9 cellular contexts compared by ENCODE assay signal in genomic region chr11:125451400-125452124, GRCh38. TPM values are rescaled to one million over a fixed set of nuclear protein-coding genes. Genes with fewer than 3 reads are reported as not detected.
DNase-seq lines count a peak whose midpoint lies in the region; ATAC-seq and TF ChIP-seq lines count a peak whose summit lies in the region.
"Had no signal": no experiment of that assay in that cellular context is flagged by ENCODE, and none has a peak within 500 bp of the region (broad histone marks: within the 10 kb centered on the region; RNA-seq: fewer than 3 reads in every experiment).

No MANE protein-coding gene starts in this region.

- no peak for TF ChIP-seq CTCF in activated CD8-positive, alpha-beta T cell treated with anti-CD3 and anti-CD28 coated beads for 36 hours (IDR thresholded peaks at IDR 0.05)
- no peak for TF ChIP-seq CTCF in MM.1S (IDR thresholded peaks at IDR 0.05; ENCODE audit: low read length)
- TF ChIP-seq CTCF in coronary artery (IDR thresholded peaks at IDR 0.05): no peak
- TF ChIP-seq CTCF in PC-9 (conservative IDR thresholded peaks at IDR 0.05): no peak

- H3K36me3 ChIP-seq in MM.1S (replicated peaks; ENCODE audit: insufficient read depth, low read length) (no peaks in the 10 kb centered on the region), mesendoderm (ENCODE audit: control insufficient read depth, insufficient read depth, low read length) (no peaks in the 10 kb centered on the region), PC-9 (ENCODE audit: low read depth) (no peaks in the 10 kb centered on the region)
- H3K36me3 ChIP-seq: neutrophil had no signal

- no peaks in the 10 kb centered on the region for H3K79me1 ChIP-seq in mesendoderm (ENCODE audit: low read length)

- no peak overlapping the region for H3K56ac ChIP-seq in mesendoderm (ENCODE audit: low read length)

- H3K27me3 Mint-ChIP-seq in activated CD8-positive, alpha-beta T cell treated with anti-CD3 and anti-CD28 coated beads for 36 hours: no peaks in the 10 kb centered on the region
- no peaks in the 10 kb centered on the region for H3K27me3 Mint-ChIP-seq in activated CD8-positive, alpha-beta T cell treated with anti-CD3 and anti-CD28 coated beads, Interleukin-2, amount 10 ng/mL, durations not matched to agents 7 days and 5 days (ENCODE audit: low read depth)

- no peak overlapping the region for H3K27ac Mint-ChIP-seq in activated CD8-positive, alpha-beta T cell treated with anti-CD3 and anti-CD28 coated beads for 36 hours
- H3K27ac Mint-ChIP-seq in activated CD8-positive, alpha-beta T cell treated with anti-CD3 and anti-CD28 coated beads, Interleukin-2, amount 10 ng/mL, durations not matched to agents 7 days and 5 days: no peak overlapping the region

- H3K4me1 ChIP-seq in MM.1S (ENCODE audit: low read length): no peaks in the 10 kb centered on the region
- no peaks in the 10 kb centered on the region for H3K4me1 ChIP-seq in mesendoderm (ENCODE audit: control insufficient read depth, low read depth, low read length)
- no peaks in the 10 kb centered on the region for H3K4me1 ChIP-seq in PC-9 (replicated peaks; ENCODE audit: insufficient read depth)

- no CpG with 5 or more reads among the region's 10 CpGs for WGBS in mesendoderm (ENCODE audit: extremely low coverage, insufficient coverage, low lambda C conversion rate)

- POLR2A ChIA-PET in activated CD8-positive, alpha-beta T cell treated with anti-CD3 and anti-CD28 coated beads for 36 hours (lab: Charles Lee): no interaction called here
- POLR2A ChIA-PET in activated CD8-positive, alpha-beta T cell treated with anti-CD3 and anti-CD28 coated beads, Interleukin-2, amount 10 ng/mL, durations not matched to agents 7 days and 5 days (lab: Charles Lee): no interaction called here
- POLR2A ChIA-PET in PC-9 (lab: Charles Lee; ENCODE audit: unreplicated experiment): no interaction called here

- H3K23ac ChIP-seq in mesendoderm (ENCODE audit: low read length): no peak overlapping the region

- no peaks in the 10 kb centered on the region for H3K9me3 ChIP-seq in MM.1S (replicated peaks; ENCODE audit: insufficient read depth, low read length)
- no peaks in the 10 kb centered on the region for H3K9me3 ChIP-seq in PC-9 (ENCODE audit: insufficient read depth, low read depth)
- H3K9me3 ChIP-seq: neutrophil had no signal

- ATAC-seq in activated CD8-positive, alpha-beta T cell treated with anti-CD3 and anti-CD28 coated beads for 36 hours: no peak
- no peak for ATAC-seq in activated CD8-positive, alpha-beta T cell treated with anti-CD3 and anti-CD28 coated beads, Interleukin-2, amount 10 ng/mL, durations not matched to agents 7 days and 5 days
- ATAC-seq in HG03280 (IDR thresholded peaks at IDR 0.05; ENCODE audit: unreplicated experiment): no peak

- H3K27ac ChIP-seq in MM.1S (ENCODE audit: low read length) (no peak overlapping the region), coronary artery (peak overlapping the region; percentile 60 to 78), mesendoderm (ENCODE audit: low read depth, low read length) (no peak overlapping the region), PC-9 (no peak overlapping the region)
- H3K27ac ChIP-seq: neutrophil had no signal

- H3K4ac ChIP-seq in mesendoderm (ENCODE audit: low read depth, low read length): no peak overlapping the region

- peak; percentile 13 for DNase-seq in activated CD8-positive, alpha-beta T cell treated with anti-CD3 and anti-CD28 coated beads for 36 hours
- no peak for DNase-seq in activated CD8-positive, alpha-beta T cell treated with anti-CD3 and anti-CD28 coated beads, Interleukin-2, amount 10 ng/mL, durations not matched to agents 7 days and 5 days
- DNase-seq in MM.1S: peak; percentile 19
- DNase-seq in coronary artery (ENCODE audit: low spot score): peak; percentile 78
- DNase-seq in mesendoderm: peak; percentile 89
- no peak for DNase-seq in NK-92 (lab: John Stamatoyannopoulos, UW; ENCODE audit: unreplicated experiment)
- no peak for DNase-seq in PC-9

- no peak overlapping the region for H3K9ac ChIP-seq in MM.1S (ENCODE audit: low read length)
- H3K9ac ChIP-seq in mesendoderm (ENCODE audit: low read length): no peak overlapping the region

- H2AK5ac ChIP-seq in mesendoderm (ENCODE audit: low read length): no peak overlapping the region

- no peaks in the 10 kb centered on the region for H3K79me2 ChIP-seq in MM.1S (ENCODE audit: low read length)
- no peaks in the 10 kb centered on the region for H3K79me2 ChIP-seq in mesendoderm (ENCODE audit: control insufficient read depth, insufficient read depth, low read length)
- H3K79me2 ChIP-seq in PC-9 (ENCODE audit: low read depth): no peaks in the 10 kb centered on the region

- no peak overlapping the region for H2BK120ac ChIP-seq in mesendoderm (ENCODE audit: low read depth, low read length)

- no peak overlapping the region for H2BK15ac ChIP-seq in mesendoderm (replicated peaks; ENCODE audit: low read depth)

- H3K36me3 Mint-ChIP-seq in activated CD8-positive, alpha-beta T cell treated with anti-CD3 and anti-CD28 coated beads for 36 hours (ENCODE audit: low read depth): no peaks in the 10 kb centered on the region
- H3K36me3 Mint-ChIP-seq in activated CD8-positive, alpha-beta T cell treated with anti-CD3 and anti-CD28 coated beads, Interleukin-2, amount 10 ng/mL, durations not matched to agents 7 days and 5 days (ENCODE audit: low read depth): no peaks in the 10 kb centered on the region

- H3K18ac ChIP-seq in mesendoderm (ENCODE audit: low read length): peak overlapping the region; percentile 34

- CTCF ChIA-PET in activated CD8-positive, alpha-beta T cell treated with anti-CD3 and anti-CD28 coated beads for 36 hours (lab: Charles Lee): interaction anchor here (0.8 to 2.0 kb wide), 7 partner anchors 10 to 43 kb away, joined by 3 to 11 read pairs (median 4); no protein-coding TSS in a partner anchor
- CTCF ChIA-PET in activated CD8-positive, alpha-beta T cell treated with anti-CD3 and anti-CD28 coated beads, Interleukin-2, amount 10 ng/mL, durations not matched to agents 7 days and 5 days (lab: Charles Lee): interaction anchor here (1.1 to 2.6 kb wide), 7 partner anchors 10 to 118 kb away, joined by 3 to 19 read pairs (median 6); partner anchors contain the start of gene EI24
- CTCF ChIA-PET in PC-9 (lab: Charles Lee): interaction anchor here (0.5 kb wide), 1 partner anchor 587 kb away, joined by 4 read pairs; no protein-coding TSS in a partner anchor

- H3K9me3 Mint-ChIP-seq in activated CD8-positive, alpha-beta T cell treated with anti-CD3 and anti-CD28 coated beads for 36 hours: no peaks in the 10 kb centered on the region
- H3K9me3 Mint-ChIP-seq in activated CD8-positive, alpha-beta T cell treated with anti-CD3 and anti-CD28 coated beads, Interleukin-2, amount 10 ng/mL, durations not matched to agents 7 days and 5 days (ENCODE audit: insufficient read depth): no peaks in the 10 kb centered on the region

- H3K4me2 ChIP-seq in MM.1S (ENCODE audit: low read depth, low read length) (peak overlapping the region; percentile 15; the same call in 1 of the 2 replicates), mesendoderm (ENCODE audit: low read length) (no peak overlapping the region), PC-9 (no peak overlapping the region)

- no peak overlapping the region for H4K5ac ChIP-seq in mesendoderm (ENCODE audit: low read length)

- BruUV-seq in PC-9 (replicated peaks; lab: Mats Ljungman, UMichigan): no TSS peak

- peaks cover 6% of the 10 kb centered on the region for H3K4me1 Mint-ChIP-seq in activated CD8-positive, alpha-beta T cell treated with anti-CD3 and anti-CD28 coated beads for 36 hours (ENCODE audit: low read depth)
- H3K4me1 Mint-ChIP-seq in activated CD8-positive, alpha-beta T cell treated with anti-CD3 and anti-CD28 coated beads, Interleukin-2, amount 10 ng/mL, durations not matched to agents 7 days and 5 days (ENCODE audit: low read depth): peaks cover 3% of the 10 kb centered on the region

- H2AFZ ChIP-seq in MM.1S (ENCODE audit: low read length) (peak overlapping the region; percentile 21), PC-9 (no peak overlapping the region)

- H3K9me2 ChIP-seq in MM.1S (replicated peaks; ENCODE audit: insufficient read depth, low read length): no peaks in the 10 kb centered on the region
- no peaks in the 10 kb centered on the region for H3K9me2 ChIP-seq in PC-9 (ENCODE audit: insufficient read depth)

- H3K27me3 ChIP-seq in MM.1S (replicated peaks; ENCODE audit: insufficient read depth, low read length) (no peaks in the 10 kb centered on the region), mesendoderm (ENCODE audit: insufficient read depth, low read length, poor library complexity) (no peaks in the 10 kb centered on the region), PC-9 (ENCODE audit: insufficient read depth, low read depth) (no peaks in the 10 kb centered on the region)
- H3K27me3 ChIP-seq: neutrophil had no signal

- no peak overlapping the region for H3K4me3 Mint-ChIP-seq in activated CD8-positive, alpha-beta T cell treated with anti-CD3 and anti-CD28 coated beads for 36 hours
- no peak overlapping the region for H3K4me3 Mint-ChIP-seq in activated CD8-positive, alpha-beta T cell treated with anti-CD3 and anti-CD28 coated beads, Interleukin-2, amount 10 ng/mL, durations not matched to agents 7 days and 5 days

- H3F3A ChIP-seq in MM.1S (ENCODE audit: insufficient read depth, low read length) (no peaks in the 10 kb centered on the region), PC-9 (ENCODE audit: insufficient read depth, low read depth) (no peaks in the 10 kb centered on the region)

- H4K8ac ChIP-seq in mesendoderm (ENCODE audit: low read depth, low read length): no peak overlapping the region

- no peak overlapping the region for H2BK5ac ChIP-seq in mesendoderm (ENCODE audit: low read length)

- intact Hi-C loops in activated CD8-positive, alpha-beta T cell treated with anti-CD3 and anti-CD28 coated beads for 36 hours (cut with micrococcal nuclease): no loop called here
- intact Hi-C loops in PC-9 (cut with micrococcal nuclease; ENCODE audit: unreplicated experiment): no loop called here

- no peak overlapping the region for H3K4me3 ChIP-seq in MM.1S (ENCODE audit: low read length)
- H3K4me3 ChIP-seq in coronary artery: peak overlapping the region; percentile 50
- no peak overlapping the region for H3K4me3 ChIP-seq in mesendoderm (ENCODE audit: low read length)
- H3K4me3 ChIP-seq in PC-9: no peak overlapping the region

- no peaks in the 10 kb centered on the region for H4K20me1 ChIP-seq in MM.1S (ENCODE audit: insufficient read depth, low read length)
- no peaks in the 10 kb centered on the region for H4K20me1 ChIP-seq in PC-9 (ENCODE audit: insufficient read depth)

RNA-seq across cellular contexts. Expression of gene FEZ1, which starts 44.5 kb away (rescaled TPM):
- 1 to 10 TPM; 4.5 to 6.0 TPM for total RNA-seq in activated CD8-positive, alpha-beta T cell treated with anti-CD3 and anti-CD28 coated beads for 36 hours
- total RNA-seq in activated CD8-positive, alpha-beta T cell treated with anti-CD3 and anti-CD28 coated beads, Interleukin-2, amount 10 ng/mL, durations not matched to agents 7 days and 5 days: 1 to 10 TPM in 1 of 2 experiments, under 1 TPM in 1; 0.92 to 1.2 TPM
- 13.4 TPM for polyA plus RNA-seq in mesendoderm (2013, experiment 1 of 2)
- 12.5 TPM for polyA plus RNA-seq in mesendoderm (2013, experiment 2 of 2)
- 0.57 and 1.3 TPM in 2 replicates for total RNA-seq in PC-9 (2021)

Comparison
In these comparisons a context has a peak if more than half of its experiments do, and no peak if none do; other contexts are left out.
1. DNase-seq: peak in activated CD8-positive, alpha-beta T cell treated with anti-CD3 and anti-CD28 coated beads for 36 hours (single experiment), MM.1S (single experiment), coronary artery (single experiment) and mesendoderm (single experiment); none in activated CD8-positive, alpha-beta T cell treated with anti-CD3 and anti-CD28 coated beads, Interleukin-2, amount 10 ng/mL, durations not matched to agents 7 days and 5 days (single experiment), NK-92 (single experiment) and PC-9 (0 of 2).
2. H3K27ac ChIP-seq: peak in coronary artery (2 of 2); none in MM.1S (single experiment), mesendoderm (single experiment) and PC-9 (single experiment).